Comparison of ENCODE assay signal across 1 cellular context in genomic region chr22:21958360-21959273, GRCh38.
TF ChIP-seq lines count a peak whose summit lies in the region.

No MANE protein-coding gene starts in this region.

TF ChIP-seq in K562, 482 proteins besides CTCF, POLR2A, EP300 and RAD21 (continued from another document and continues in another):
- peak; percentile 21; the same call in 1 of the 2 replicates for TF ChIP-seq RREB1 (CRISPR knock-in tag; IDR thresholded peaks at IDR 0.05)
- TF ChIP-seq AFF1 (IDR thresholded peaks at IDR 0.05; ENCODE audit: low read depth in 1 of 2, partially characterized antibody in 2 of 2): no peak
- TF ChIP-seq SRSF3 (IDR thresholded peaks at IDR 0.05; ENCODE audit: insufficient read depth, low read length): no peak
- no peak for TF ChIP-seq SP2 (IDR thresholded peaks at IDR 0.05; ENCODE audit: extremely low read depth, low read depth, low read length, poor library complexity, severe bottlenecking)
- TF ChIP-seq, protein P1, sequence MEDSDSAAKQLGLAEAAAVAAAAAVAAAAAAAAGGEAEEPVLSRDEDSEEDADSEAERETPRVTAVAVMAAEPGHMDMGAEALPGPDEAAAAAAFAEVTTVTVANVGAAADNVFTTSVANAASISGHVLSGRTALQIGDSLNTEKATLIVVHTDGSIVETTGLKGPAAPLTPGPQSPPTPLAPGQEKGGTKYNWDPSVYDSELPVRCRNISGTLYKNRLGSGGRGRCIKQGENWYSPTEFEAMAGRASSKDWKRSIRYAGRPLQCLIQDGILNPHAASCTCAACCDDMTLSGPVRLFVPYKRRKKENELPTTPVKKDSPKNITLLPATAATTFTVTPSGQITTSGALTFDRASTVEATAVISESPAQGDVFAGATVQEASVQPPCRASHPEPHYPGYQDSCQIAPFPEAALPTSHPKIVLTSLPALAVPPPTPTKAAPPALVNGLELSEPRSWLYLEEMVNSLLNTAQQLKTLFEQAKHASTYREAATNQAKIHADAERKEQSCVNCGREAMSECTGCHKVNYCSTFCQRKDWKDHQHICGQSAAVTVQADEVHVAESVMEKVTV (CRISPR knock-in tag; IDR thresholded peaks at IDR 0.05): no peak
- TF ChIP-seq THAP12 (CRISPR knock-in tag; IDR thresholded peaks at IDR 0.05): peak; percentile 46; the same call in 1 of the 2 replicates
- TF ChIP-seq ATF7 (IDR thresholded peaks at IDR 0.05): no peak
- no peak for TF ChIP-seq HDAC2 (IDR thresholded peaks at IDR 0.05)
- peak; percentile 35 for TF ChIP-seq MYNN (IDR thresholded peaks at IDR 0.05)
- TF ChIP-seq MYNN (CRISPR knock-in tag; IDR thresholded peaks at IDR 0.05): no peak
- no peak for TF ChIP-seq RNF2 (IDR thresholded peaks at IDR 0.05)
- TF ChIP-seq MAFK (IDR thresholded peaks at IDR 0.05; ENCODE audit: low read length): no peak
- 0 out of 2 replicates have a peak, but pooled peaks have one; percentile 22 for TF ChIP-seq CEBPG (CRISPR knock-in tag; IDR thresholded peaks at IDR 0.05)
- TF ChIP-seq CEBPG (tag; conservative IDR thresholded peaks at IDR 0.05 in 1 of 2, IDR thresholded peaks at IDR 0.05 in 1 of 2): no peak
- TF ChIP-seq ILF3 (IDR thresholded peaks at IDR 0.05; ENCODE audit: borderline replicate concordance): no peak
- no peak for TF ChIP-seq TEAD4 (IDR thresholded peaks at IDR 0.05; ENCODE audit: low read length)
- TF ChIP-seq TEAD4 (CRISPR knock-in tag; IDR thresholded peaks at IDR 0.05; ENCODE audit: borderline replicate concordance): peak; percentile 64; the same call in 1 of the 2 replicates
- TF ChIP-seq GTF2E2 (tag; IDR thresholded peaks at IDR 0.05): no peak
- TF ChIP-seq CREBBP (IDR thresholded peaks at IDR 0.05; ENCODE audit: low read depth, low read length): no peak
- TF ChIP-seq SAP30 (IDR thresholded peaks at IDR 0.05; ENCODE audit: borderline replicate concordance, insufficient read depth, low read depth, low read length, poor library complexity, severe bottlenecking): no peak
- 0 out of 2 replicates have a peak, but pooled peaks have one; percentile 35 for TF ChIP-seq TSC22D4 (tag; IDR thresholded peaks at IDR 0.05)
- TF ChIP-seq ZNF12 (CRISPR knock-in tag; IDR thresholded peaks at IDR 0.05): no peak
- peak; percentile 38; the same call in 1 of the 2 replicates for TF ChIP-seq POLR2AphosphoS5 (IDR thresholded peaks at IDR 0.05; ENCODE audit: control insufficient read depth, insufficient read depth, low read depth, low read length)
- no peak for TF ChIP-seq TBP (optimal IDR thresholded peaks at IDR 0.05; ENCODE audit: low read depth, low read length)
- peak; percentile 30; the same call in 1 of the 2 replicates for TF ChIP-seq ZNF41 (CRISPR knock-in tag; conservative IDR thresholded peaks at IDR 0.05)
- TF ChIP-seq, protein P2, sequence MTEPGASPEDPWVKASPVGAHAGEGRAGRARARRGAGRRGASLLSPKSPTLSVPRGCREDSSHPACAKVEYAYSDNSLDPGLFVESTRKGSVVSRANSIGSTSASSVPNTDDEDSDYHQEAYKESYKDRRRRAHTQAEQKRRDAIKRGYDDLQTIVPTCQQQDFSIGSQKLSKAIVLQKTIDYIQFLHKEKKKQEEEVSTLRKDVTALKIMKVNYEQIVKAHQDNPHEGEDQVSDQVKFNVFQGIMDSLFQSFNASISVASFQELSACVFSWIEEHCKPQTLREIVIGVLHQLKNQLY (CRISPR knock-in tag; conservative IDR thresholded peaks at IDR 0.05): 0 out of 4 replicates have a peak, but pooled peaks of 1 of the 2 experiments have one; percentile 52
- TF ChIP-seq, protein P3, sequence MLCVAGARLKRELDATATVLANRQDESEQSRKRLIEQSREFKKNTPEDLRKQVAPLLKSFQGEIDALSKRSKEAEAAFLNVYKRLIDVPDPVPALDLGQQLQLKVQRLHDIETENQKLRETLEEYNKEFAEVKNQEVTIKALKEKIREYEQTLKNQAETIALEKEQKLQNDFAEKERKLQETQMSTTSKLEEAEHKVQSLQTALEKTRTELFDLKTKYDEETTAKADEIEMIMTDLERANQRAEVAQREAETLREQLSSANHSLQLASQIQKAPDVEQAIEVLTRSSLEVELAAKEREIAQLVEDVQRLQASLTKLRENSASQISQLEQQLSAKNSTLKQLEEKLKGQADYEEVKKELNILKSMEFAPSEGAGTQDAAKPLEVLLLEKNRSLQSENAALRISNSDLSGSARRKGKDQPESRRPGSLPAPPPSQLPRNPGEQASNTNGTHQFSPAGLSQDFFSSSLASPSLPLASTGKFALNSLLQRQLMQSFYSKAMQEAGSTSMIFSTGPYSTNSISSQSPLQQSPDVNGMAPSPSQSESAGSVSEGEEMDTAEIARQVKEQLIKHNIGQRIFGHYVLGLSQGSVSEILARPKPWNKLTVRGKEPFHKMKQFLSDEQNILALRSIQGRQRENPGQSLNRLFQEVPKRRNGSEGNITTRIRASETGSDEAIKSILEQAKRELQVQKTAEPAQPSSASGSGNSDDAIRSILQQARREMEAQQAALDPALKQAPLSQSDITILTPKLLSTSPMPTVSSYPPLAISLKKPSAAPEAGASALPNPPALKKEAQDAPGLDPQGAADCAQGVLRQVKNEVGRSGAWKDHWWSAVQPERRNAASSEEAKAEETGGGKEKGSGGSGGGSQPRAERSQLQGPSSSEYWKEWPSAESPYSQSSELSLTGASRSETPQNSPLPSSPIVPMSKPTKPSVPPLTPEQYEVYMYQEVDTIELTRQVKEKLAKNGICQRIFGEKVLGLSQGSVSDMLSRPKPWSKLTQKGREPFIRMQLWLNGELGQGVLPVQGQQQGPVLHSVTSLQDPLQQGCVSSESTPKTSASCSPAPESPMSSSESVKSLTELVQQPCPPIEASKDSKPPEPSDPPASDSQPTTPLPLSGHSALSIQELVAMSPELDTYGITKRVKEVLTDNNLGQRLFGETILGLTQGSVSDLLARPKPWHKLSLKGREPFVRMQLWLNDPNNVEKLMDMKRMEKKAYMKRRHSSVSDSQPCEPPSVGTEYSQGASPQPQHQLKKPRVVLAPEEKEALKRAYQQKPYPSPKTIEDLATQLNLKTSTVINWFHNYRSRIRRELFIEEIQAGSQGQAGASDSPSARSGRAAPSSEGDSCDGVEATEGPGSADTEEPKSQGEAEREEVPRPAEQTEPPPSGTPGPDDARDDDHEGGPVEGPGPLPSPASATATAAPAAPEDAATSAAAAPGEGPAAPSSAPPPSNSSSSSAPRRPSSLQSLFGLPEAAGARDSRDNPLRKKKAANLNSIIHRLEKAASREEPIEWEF (CRISPR knock-in tag; IDR thresholded peaks at IDR 0.05): no peak
- no peak for TF ChIP-seq SREBF1 (IDR thresholded peaks at IDR 0.05; ENCODE audit: borderline replicate concordance, low read depth, low read length)
- TF ChIP-seq, protein P4, sequence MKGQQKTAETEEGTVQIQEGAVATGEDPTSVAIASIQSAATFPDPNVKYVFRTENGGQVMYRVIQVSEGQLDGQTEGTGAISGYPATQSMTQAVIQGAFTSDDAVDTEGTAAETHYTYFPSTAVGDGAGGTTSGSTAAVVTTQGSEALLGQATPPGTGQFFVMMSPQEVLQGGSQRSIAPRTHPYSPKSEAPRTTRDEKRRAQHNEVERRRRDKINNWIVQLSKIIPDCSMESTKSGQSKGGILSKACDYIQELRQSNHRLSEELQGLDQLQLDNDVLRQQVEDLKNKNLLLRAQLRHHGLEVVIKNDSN (CRISPR knock-in tag; IDR thresholded peaks at IDR 0.05): peak; percentile 39
- TF ChIP-seq SIN3B (IDR thresholded peaks at IDR 0.05; ENCODE audit: low read depth): no peak
- TF ChIP-seq, protein P5, sequence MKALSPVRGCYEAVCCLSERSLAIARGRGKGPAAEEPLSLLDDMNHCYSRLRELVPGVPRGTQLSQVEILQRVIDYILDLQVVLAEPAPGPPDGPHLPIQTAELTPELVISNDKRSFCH (CRISPR knock-in tag; IDR thresholded peaks at IDR 0.05): no peak
- TF ChIP-seq, protein P5 (tag; IDR thresholded peaks at IDR 0.05): no peak
- TF ChIP-seq ZBTB1 (CRISPR knock-in tag; IDR thresholded peaks at IDR 0.05; ENCODE audit: borderline replicate concordance, low read depth): no peak
- TF ChIP-seq ARID1B (IDR thresholded peaks at IDR 0.05): no peak
- TF ChIP-seq ELF1 (tag; IDR thresholded peaks at IDR 0.05): no peak
- 0 out of 2 replicates have a peak, but pooled peaks have one; percentile 16 for TF ChIP-seq CAMTA2 (CRISPR knock-in tag; conservative IDR thresholded peaks at IDR 0.05)
- TF ChIP-seq RUNX1 (IDR thresholded peaks at IDR 0.05; ENCODE audit: low read depth): peak; percentile 76; the same call in 1 of the 2 replicates
- TF ChIP-seq, protein P6, sequence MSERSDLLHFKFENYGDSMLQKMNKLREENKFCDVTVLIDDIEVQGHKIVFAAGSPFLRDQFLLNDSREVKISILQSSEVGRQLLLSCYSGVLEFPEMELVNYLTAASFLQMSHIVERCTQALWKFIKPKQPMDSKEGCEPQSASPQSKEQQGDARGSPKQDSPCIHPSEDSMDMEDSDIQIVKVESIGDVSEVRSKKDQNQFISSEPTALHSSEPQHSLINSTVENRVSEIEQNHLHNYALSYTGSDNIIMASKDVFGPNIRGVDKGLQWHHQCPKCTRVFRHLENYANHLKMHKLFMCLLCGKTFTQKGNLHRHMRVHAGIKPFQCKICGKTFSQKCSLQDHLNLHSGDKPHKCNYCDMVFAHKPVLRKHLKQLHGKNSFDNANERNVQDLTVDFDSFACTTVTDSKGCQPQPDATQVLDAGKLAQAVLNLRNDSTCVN (CRISPR knock-in tag; IDR thresholded peaks at IDR 0.05): 0 out of 2 replicates have a peak, but pooled peaks have one; percentile 5
